8 cellular contexts compared by ENCODE assay signal in the genomic region with DNA sequence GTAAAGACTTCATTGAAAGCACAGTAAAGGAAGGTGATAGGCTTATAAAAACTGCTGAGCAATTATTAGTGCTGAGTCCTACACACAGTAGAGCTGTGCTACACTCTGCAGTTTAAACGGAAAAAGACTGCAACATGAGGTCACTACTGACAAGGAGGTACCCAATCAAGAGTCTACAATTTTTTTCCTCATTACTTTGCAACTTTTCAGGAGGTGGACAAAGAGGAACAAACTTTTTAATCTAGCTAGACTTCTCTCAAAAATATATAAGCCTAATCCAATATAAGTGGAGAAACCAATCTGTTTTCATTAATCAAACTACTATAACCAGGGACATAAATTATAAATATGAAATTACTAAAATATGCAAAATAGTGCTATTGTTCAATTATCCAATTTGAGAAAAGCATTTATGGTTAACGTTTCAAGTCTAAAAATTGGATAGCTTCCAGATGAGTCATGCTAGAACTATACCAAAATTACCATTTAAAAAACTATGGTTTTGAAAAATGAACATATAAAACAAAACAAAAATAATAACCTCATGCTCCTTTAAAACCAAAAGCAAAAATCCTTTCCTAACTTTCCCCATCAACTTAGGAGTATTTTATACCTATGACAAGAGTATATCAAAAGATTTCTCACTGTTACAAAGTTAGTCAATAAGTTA. TPM values are rescaled to one million over a fixed set of nuclear protein-coding genes. Genes with fewer than 3 reads are reported as not detected.
A peak's percentile ranks its signal among the peaks of the same experiment; 100 is the strongest.
DNase-seq lines count a peak whose midpoint lies in the region; FAIRE-seq and TF ChIP-seq lines count a peak whose summit lies in the region.

No MANE protein-coding gene starts in this region.

- H3K9me3 ChIP-seq in mammary epithelial cell (replicated peaks; ENCODE audit: insufficient read depth, low read length) (no peaks in the 10 kb centered on the region), neuronal stem cell (replicated peaks in 1 of 2; ENCODE audit: control insufficient read depth in 2 of 2, insufficient read depth in 1 of 2, low read depth in 1 of 2, low read length in 2 of 2) (peaks cover 1 to 9% of the 10 kb centered on the region in 2 donors), small intestine (ENCODE audit: control insufficient read depth, low read depth) (no peaks in the 10 kb centered on the region)

- H3K79me2 ChIP-seq in mammary epithelial cell (ENCODE audit: insufficient read depth, low read length) = peaks cover 71% of the 10 kb centered on the region

- H4K91ac ChIP-seq in neuronal stem cell (ENCODE audit: low read depth, low read length, poor library complexity) = no peak overlapping the region

- dilution Hi-C loops in mammary epithelial cell (cut with HindIII; ENCODE audit: low sequenced_read_pairs) = no loop called here

- H3K14ac ChIP-seq in neuronal stem cell (ENCODE audit: low read length) = no peak overlapping the region

- TF ChIP-seq POLR2A in NB4 (IDR thresholded peaks at IDR 0.05; ENCODE audit: extremely low read depth, insufficient read length) = no peak
- no peak for TF ChIP-seq POLR2A in lower leg skin (IDR thresholded peaks at IDR 0.05)

- peaks cover 3% of the 10 kb centered on the region for H4K20me1 ChIP-seq in mammary epithelial cell (ENCODE audit: insufficient read depth, low read length)

- H3K18ac ChIP-seq in neuronal stem cell (ENCODE audit: low read length) = no peak overlapping the region

- H3K4me2 ChIP-seq in mammary epithelial cell (ENCODE audit: insufficient read depth, low read depth, low read length) = no peak overlapping the region
- no peak overlapping the region for H3K4me2 ChIP-seq in neuronal stem cell (ENCODE audit: insufficient read depth, low read length, poor library complexity, severe bottlenecking)

- WGBS in mammary epithelial cell (ENCODE audit: low coverage, missing lambda C conversion rate) = 47% methylated on average over 2 of the region's 2 CpGs
- WGBS in neuronal stem cell (ENCODE audit: extremely low coverage in 2 of 2, insufficient read length in 2 of 2, insufficient replicate concordance in 1 of 2), 2 donors = no CpG with 5 or more reads among the region's 2 CpGs
- WGBS in lower leg skin, 2 donors = 13 to 20% methylated on average over 2 of the region's 2 CpGs
- WGBS in small intestine, 3 donors = 19 to 30% (median 21%) methylated on average over 2 of the region's 2 CpGs

- intact Hi-C loops in mammary epithelial cell (cut with micrococcal nuclease) (no loop called here), lower leg skin (cut with DNase I; ENCODE audit: low total_unique reads) (no loop called here)

- H3K4me1 ChIP-seq in mammary epithelial cell (ENCODE audit: insufficient read depth, low read length) = peaks cover 11% of the 10 kb centered on the region
- H3K4me1 ChIP-seq in neuronal stem cell (ENCODE audit: control insufficient read depth in 2 of 2, insufficient read depth in 1 of 2, low read depth in 1 of 2, low read length in 2 of 2) = no peaks in the 10 kb centered on the region
- no peaks in the 10 kb centered on the region for H3K4me1 ChIP-seq in small intestine (ENCODE audit: control insufficient read depth in 2 of 2, insufficient read depth in 1 of 2, low read depth in 1 of 2, low read length in 1 of 2)

- H3K4ac ChIP-seq in neuronal stem cell (ENCODE audit: low read length) = no peak overlapping the region

- peak; percentile 53 for DNase-seq in Caki2 (ENCODE audit: low read depth)
- DNase-seq in NB4 (ENCODE audit: low read depth) = peak; percentile 77
- peak; percentile 12 for DNase-seq in mammary epithelial cell
- DNase-seq in medulla oblongata (ENCODE audit: extremely low spot score) = peak; percentile 20
- DNase-seq in neuronal stem cell (ENCODE audit: low spot score) = no peak
- DNase-seq in lower leg skin (ENCODE audit: low spot score in 2 of 2) = no peak
- no peak for DNase-seq in small intestine
- no peak for DNase-seq in NCI-H748 (lab: John Stamatoyannopoulos, UW; ENCODE audit: unreplicated experiment)

- no peak overlapping the region for H3K4me3 ChIP-seq in NB4 (ENCODE audit: low read depth, low read length)
- no peak overlapping the region for H3K4me3 ChIP-seq in mammary epithelial cell (replicated peaks in 1 of 3; ENCODE audit: insufficient read depth in 1 of 3, low read depth in 2 of 3, low read length in 3 of 3)
- no peak overlapping the region for H3K4me3 ChIP-seq in neuronal stem cell (ENCODE audit: low read length in 2 of 2)
- H3K4me3 ChIP-seq in lower leg skin (ENCODE audit: low read depth, poor library complexity, severe bottlenecking) = no peak overlapping the region
- H3K4me3 ChIP-seq in small intestine (ENCODE audit: low read depth in 1 of 2, low read length in 2 of 2) = no peak overlapping the region

- CTCF ChIA-PET in mammary epithelial cell (lab: Charles Lee; ENCODE audit: low non-redundant PET) = no interaction called here

- no peak for FAIRE-seq in small intestine (lab: Jason Lieb, UNC)

- no peak overlapping the region for H2BK5ac ChIP-seq in neuronal stem cell (ENCODE audit: low read length)

- H3K36me3 ChIP-seq in mammary epithelial cell (ENCODE audit: insufficient read depth, low read length) (peaks cover 4% of the 10 kb centered on the region), neuronal stem cell (replicated peaks in 1 of 2; ENCODE audit: control insufficient read depth in 2 of 2, insufficient read depth in 2 of 2, low read length in 2 of 2) (peaks cover 9 to 43% of the 10 kb centered on the region in 2 donors), small intestine (ENCODE audit: control insufficient read depth in 2 of 2, insufficient read depth in 2 of 2, low read length in 2 of 2) (peaks cover 2 to 3% of the 10 kb centered on the region in 2 donors)

- H2BK120ac ChIP-seq in neuronal stem cell (ENCODE audit: low read depth, low read length) = no peak overlapping the region

- no peak overlapping the region for H2AK5ac ChIP-seq in neuronal stem cell (ENCODE audit: low read depth, low read length)

- H3K79me1 ChIP-seq in neuronal stem cell (ENCODE audit: low read depth, low read length) = no peaks in the 10 kb centered on the region

- H2AFZ ChIP-seq in mammary epithelial cell (ENCODE audit: low read depth, low read length) (no peak overlapping the region), neuronal stem cell (ENCODE audit: low read length) (no peak overlapping the region)

- in situ Hi-C loops in Caki2 (cut with HindIII; ENCODE audit: low pct_unique_long_range_greater_than_20kb, low sequenced_read_pairs) = no loop called here
- in situ Hi-C loops in mammary epithelial cell (cut with MboI; ENCODE audit: low sequenced_read_pairs in 2 of 2) = no loop called here

- no peak overlapping the region for H3K9ac ChIP-seq in mammary epithelial cell (ENCODE audit: insufficient read depth, low read length)
- no peak overlapping the region for H3K9ac ChIP-seq in neuronal stem cell (ENCODE audit: low read depth, low read length, poor library complexity)

- no peak for TF ChIP-seq CTCF in NB4 (IDR thresholded peaks at IDR 0.05; ENCODE audit: low read depth, low read length)
- no peak for TF ChIP-seq CTCF in mammary epithelial cell (conservative IDR thresholded peaks at IDR 0.05 in 1 of 2, IDR thresholded peaks at IDR 0.05 in 1 of 2; ENCODE audit: extremely low read depth in 1 of 2, insufficient read depth in 1 of 2, low read depth in 1 of 2, low read length in 2 of 2)
- no peak for TF ChIP-seq CTCF in lower leg skin (IDR thresholded peaks at IDR 0.05)

- no peak overlapping the region for H4K8ac ChIP-seq in neuronal stem cell (ENCODE audit: low read depth, low read length)

- H2BK12ac ChIP-seq in neuronal stem cell (ENCODE audit: low read length) = no peak overlapping the region

- no peak overlapping the region for H2BK15ac ChIP-seq in neuronal stem cell (ENCODE audit: low read length)

- H3K27me3 ChIP-seq in mammary epithelial cell (ENCODE audit: insufficient read depth, low read length) (no peaks in the 10 kb centered on the region), neuronal stem cell (ENCODE audit: control insufficient read depth in 3 of 3, insufficient read depth in 3 of 3, low read depth in 1 of 3, low read length in 3 of 3) (no peaks in the 10 kb centered on the region), small intestine (ENCODE audit: control insufficient read depth in 2 of 2, insufficient read depth in 2 of 2, low read length in 2 of 2) (no peaks in the 10 kb centered on the region)

- no peak overlapping the region for H3K23ac ChIP-seq in neuronal stem cell (ENCODE audit: low read depth, low read length, poor library complexity)

- no TSS peak for BruUV-seq in mammary epithelial cell (replicated peaks; lab: Mats Ljungman, UMichigan)

- no peak overlapping the region for H3K27ac ChIP-seq in mammary epithelial cell (ENCODE audit: insufficient read depth, low read depth, low read length)
- H3K27ac ChIP-seq in neuronal stem cell (replicated peaks; ENCODE audit: low read length) = no peak overlapping the region
- H3K27ac ChIP-seq in small intestine (ENCODE audit: low read depth in 1 of 2, low read length in 1 of 2) = no peak overlapping the region

RNA-seq across cellular contexts. Expression of a gene that starts 37.7 kb away (rescaled TPM):
- 4.4 and 6.0 TPM in 2 replicates for total RNA-seq in Caki2 (2014; rRNA removed; shearing (Covaris generic); ENCODE audit: low replicate concordance)
- total RNA-seq in mammary epithelial cell = 10 to 100 TPM; 20.3 to 24.7 TPM
- 6.6 TPM for polyA plus RNA-seq in mammary epithelial cell
- polyA minus RNA-seq in mammary epithelial cell = 8.6 TPM
- polyA plus RNA-seq in neuronal stem cell (2013, experiment 1 of 2) = 9.4 TPM
- polyA plus RNA-seq in neuronal stem cell (2013, experiment 2 of 2) = 9.3 TPM
- 10 to 100 TPM; 17.9 to 25.6 (median 21.4) TPM for total RNA-seq in lower leg skin
- polyA plus RNA-seq in small intestine = 10 to 100 TPM in 1 of 3 donors, 1 to 10 TPM in 2; 5.8 to 10.1 (median 7.6) TPM

Comparison
In these comparisons a context has a peak if more than half of its experiments do, and no peak if none do; other contexts are left out.
1. DNase-seq: peak in Caki2 (single experiment), NB4 (single experiment), mammary epithelial cell (single experiment) and medulla oblongata (single experiment); none in neuronal stem cell (single experiment), lower leg skin (0 of 2), small intestine (single experiment) and NCI-H748 (single experiment).